In genomic region chr5:45568813-45569212, GRCh38 we compare ENCODE assay signal across 27 cellular contexts.
"Had no signal": no experiment of that assay in that cellular context is flagged by ENCODE, and none has a peak within 500 bp of the region (broad histone marks: within the 10 kb centered on the region; RNA-seq: fewer than 3 reads in every experiment).

No MANE protein-coding gene starts in this region.

- ATAC-seq: heart right ventricle; left ventricle myocardium superior; lower lobe of right lung; natural killer cell; right lobe of liver; stimulated activated naive CD8-positive, alpha-beta T cell treated with anti-CD3 and anti-CD28 coated beads, Interleukin-15, amount 100 ng/mL, for 72 hours had no signal

- H3K79me2 ChIP-seq: parathyroid adenoma had no signal

- H3K27me3 ChIP-seq: colonic mucosa, esophagus squamous epithelium, heart right ventricle, neutrophil, right lobe of liver, suprapubic skin, vagina had no signal

- H3K4me1 Mint-ChIP-seq: natural killer cell; neural crest cell; stimulated activated naive CD8-positive, alpha-beta T cell treated with anti-CD3 and anti-CD28 coated beads, Interleukin-15, amount 100 ng/mL, for 72 hours had no signal

- H3K9me3 ChIP-seq: colonic mucosa, esophagus squamous epithelium, heart right ventricle, lower lobe of right lung, neutrophil, right lobe of liver, suprapubic skin, vagina had no signal

- H3K4me1 ChIP-seq: colonic mucosa, esophagus squamous epithelium, heart right ventricle, lower lobe of right lung, parathyroid adenoma, right lobe of liver, suprapubic skin, vagina had no signal

- DNase-seq: colonic mucosa; effector CD8-positive, alpha-beta T cell; erythroblast; esophagus squamous epithelium; foreskin melanocyte; glutamatergic neuron; heart right ventricle; hippocampal formation; left ventricle myocardium superior; lower lobe of right lung; natural killer cell; right lobe of liver; small intestine; stimulated activated CD4-positive, alpha-beta T cell treated with anti-CD3 and anti-CD28 coated beads, Interleukin-1b, Interleukin-23, amount 100 ng/mL, for 48 hours; stimulated activated CD4-positive, alpha-beta T cell treated with anti-CD3 and anti-CD28 coated beads, Interleukin-4, amount 100 ng/mL, for 1 hour; stimulated activated CD8-positive, alpha-beta memory T cell treated with anti-CD3 and anti-CD28 coated beads, Interleukin-4, amount 100 ng/mL, for 48 hours; stimulated activated naive CD4-positive, alpha-beta T cell; stimulated activated naive CD8-positive, alpha-beta T cell treated with anti-CD3 and anti-CD28 coated beads, Interleukin-15, amount 100 ng/mL, for 72 hours; trophoblast cell had no signal

- H3K4me3 Mint-ChIP-seq: dendritic cell treated with granulocyte-macrophage colony-stimulating factor and Interleukin-4, amounts not matched to agents 40 ng/mL and 50 ng/mL, for 4 days; natural killer cell; neural crest cell; stimulated activated naive CD8-positive, alpha-beta T cell treated with anti-CD3 and anti-CD28 coated beads, Interleukin-15, amount 100 ng/mL, for 72 hours had no signal

- H3K9ac ChIP-seq: parathyroid adenoma had no signal

- H3K36me3 ChIP-seq: colonic mucosa, esophagus squamous epithelium, heart right ventricle, lower lobe of right lung, neutrophil, right lobe of liver, suprapubic skin, vagina had no signal

- H3K27ac Mint-ChIP-seq: dendritic cell treated with granulocyte-macrophage colony-stimulating factor and Interleukin-4, amounts not matched to agents 40 ng/mL and 50 ng/mL, for 4 days; natural killer cell; progenitor cell of endocrine pancreas; stimulated activated naive CD8-positive, alpha-beta T cell treated with anti-CD3 and anti-CD28 coated beads, Interleukin-15, amount 100 ng/mL, for 72 hours had no signal

- H3K4me3 ChIP-seq: colonic mucosa, esophagus squamous epithelium, heart right ventricle, lower lobe of right lung, right lobe of liver, suprapubic skin, vagina had no signal

- FAIRE-seq: keratinocyte had no signal

- H3K27me3 Mint-ChIP-seq: dendritic cell treated with granulocyte-macrophage colony-stimulating factor and Interleukin-4, amounts not matched to agents 40 ng/mL and 50 ng/mL, for 4 days; progenitor cell of endocrine pancreas; stimulated activated naive CD8-positive, alpha-beta T cell treated with anti-CD3 and anti-CD28 coated beads, Interleukin-15, amount 100 ng/mL, for 72 hours had no signal

- H3K27ac ChIP-seq: colonic mucosa, esophagus squamous epithelium, heart right ventricle, lower lobe of right lung, neutrophil, parathyroid adenoma, right lobe of liver, suprapubic skin, vagina had no signal

- H3K9me3 Mint-ChIP-seq: neural crest cell had no signal
